26 cellular contexts compared by ENCODE assay signal in genomic region chr3:54530091-54530490, GRCh38.
A peak's percentile ranks its signal among the peaks of the same experiment; 100 is the strongest.
DNase-seq lines count a peak whose midpoint lies in the region; ATAC-seq, FAIRE-seq and TF ChIP-seq lines count a peak whose summit lies in the region.
"Had no signal": no experiment of that assay in that cellular context is flagged by ENCODE, and none has a peak within 500 bp of the region (broad histone marks: within the 10 kb centered on the region; RNA-seq: fewer than 3 reads in every experiment).

No MANE protein-coding gene starts in this region.

- FAIRE-seq in bronchial epithelial cell (lab: Jason Lieb, UNC): peak; percentile 66
- no peak for FAIRE-seq in D721Med (lab: Jason Lieb, UNC)
- FAIRE-seq: A549, GM12878, GM12892, GM18507 had no signal

- H3K27me3 Mint-ChIP-seq in osteocyte (ENCODE audit: unreplicated experiment): no peaks in the 10 kb centered on the region
- H3K27me3 Mint-ChIP-seq: CD4-positive, alpha-beta T cell had no signal

- DNase-seq in bronchial epithelial cell (ENCODE audit: low read depth) (no peak), esophagus muscularis mucosa (ENCODE audit: extremely low spot score) (peak; percentile 77), osteocyte (ENCODE audit: extremely low spot score, unreplicated experiment) (peak; percentile 57), substantia nigra (lab: John Stamatoyannopoulos, UW) (no peak), D721Med (ENCODE audit: insufficient read length, low spot score) (no peak)
- DNase-seq: AML-193; Caco-2; Calu3; CD4-positive, alpha-beta T cell; CD8-positive, alpha-beta T cell; DMS 273 treated with DMSO at 0.1 percent for 48 hours; DMS153; DMS53; DMS79; DND-41; EL; GDM1 had no signal

- H3K36me3 ChIP-seq in bronchial epithelial cell (ENCODE audit: control insufficient read depth, insufficient read depth, low read length) (no peaks in the 10 kb centered on the region), esophagus muscularis mucosa (no peaks in the 10 kb centered on the region)
- H3K36me3 ChIP-seq: BLaER1 treated with 17β-estradiol and CSF1 and Interleukin-3, amounts not matched to agents 10 nM and 100 nM had no signal

- intact Hi-C loops in esophagus muscularis mucosa (cut with DNase I): no loop called here

- H3K27ac ChIP-seq in esophagus muscularis mucosa (replicated peaks in 1 of 4) (no peak overlapping the region), substantia nigra (ENCODE audit: low read depth, low read length, poor library complexity, severe bottlenecking) (no peak overlapping the region)
- H3K27ac ChIP-seq: 22Rv1; A549; BLaER1 treated with 17β-estradiol and CSF1 and Interleukin-3, amounts not matched to agents 10 nM and 100 nM; C4-2B had no signal

- TF ChIP-seq POLR2A in esophagus muscularis mucosa (IDR thresholded peaks at IDR 0.05; ENCODE audit: low read depth): no peak

- ATAC-seq in HG03175 (IDR thresholded peaks at IDR 0.05; ENCODE audit: unreplicated experiment): no peak
- ATAC-seq: A549; CD8-positive, alpha-beta T cell; GM12878 had no signal

- WGBS in esophagus muscularis mucosa: 90% methylated on average over 4 of the region's 5 CpGs

- H3K4me3 ChIP-seq in bronchial epithelial cell (ENCODE audit: low read depth, low read length) (no peak overlapping the region), esophagus muscularis mucosa (no peak overlapping the region)
- H3K4me3 ChIP-seq: A549; BLaER1 treated with 17β-estradiol and CSF1 and Interleukin-3, amounts not matched to agents 10 nM and 100 nM; GM12878 had no signal

- peaks cover 20% of the 10 kb centered on the region for H3K9me3 Mint-ChIP-seq in osteocyte (ENCODE audit: unreplicated experiment)

- peaks cover 0 to 19% (median 16%) of the 10 kb centered on the region in 4 donors for H3K9me3 ChIP-seq in esophagus muscularis mucosa
- H3K9me3 ChIP-seq: A549, Caco-2 had no signal

- TF ChIP-seq CTCF in bronchial epithelial cell (IDR thresholded peaks at IDR 0.05; ENCODE audit: insufficient read depth, low read length, severe bottlenecking) (no peak), esophagus muscularis mucosa (IDR thresholded peaks at IDR 0.05) (no peak), osteocyte (IDR thresholded peaks at IDR 0.05) (no peak), D721Med (IDR thresholded peaks at IDR 0.05; ENCODE audit: insufficient read depth, missing control alignments) (no peak)

- no peak for TF ChIP-seq EP300 in esophagus muscularis mucosa (IDR thresholded peaks at IDR 0.05)

- H3K27me3 ChIP-seq in bronchial epithelial cell (ENCODE audit: control insufficient read depth, insufficient read depth, low read length): no peaks in the 10 kb centered on the region
- no peaks in the 10 kb centered on the region for H3K27me3 ChIP-seq in esophagus muscularis mucosa
- H3K27me3 ChIP-seq: BLaER1 treated with 17β-estradiol and CSF1 and Interleukin-3, amounts not matched to agents 10 nM and 100 nM had no signal

- H3K27ac Mint-ChIP-seq in osteocyte (ENCODE audit: unreplicated experiment): no peak overlapping the region
- H3K27ac Mint-ChIP-seq: B cell; CD4-positive, alpha-beta T cell; CD8-positive, alpha-beta T cell had no signal

- H3K36me3 Mint-ChIP-seq in osteocyte (ENCODE audit: unreplicated experiment): no peaks in the 10 kb centered on the region
- H3K36me3 Mint-ChIP-seq: CD8-positive, alpha-beta T cell had no signal

- no peaks in the 10 kb centered on the region for H3K4me1 Mint-ChIP-seq in osteocyte (ENCODE audit: unreplicated experiment)
- H3K4me1 Mint-ChIP-seq: B cell had no signal

- H3K4me1 ChIP-seq in esophagus muscularis mucosa: no peaks in the 10 kb centered on the region
- H3K4me1 ChIP-seq: A549, Caco-2 had no signal

- no peak overlapping the region for H3K4me3 Mint-ChIP-seq in osteocyte (ENCODE audit: unreplicated experiment)
- H3K4me3 Mint-ChIP-seq: B cell; CD4-positive, alpha-beta T cell; CD8-positive, alpha-beta T cell had no signal

Comparison
In these comparisons a context has a peak if more than half of its experiments do, and no peak if none do; other contexts are left out.
1. DNase-seq: peak in esophagus muscularis mucosa (single experiment) and osteocyte (single experiment); none in bronchial epithelial cell (single experiment), substantia nigra (0 of 49) and D721Med (single experiment).